ENCODE assay signal across 11 cellular contexts in the genomic region with DNA sequence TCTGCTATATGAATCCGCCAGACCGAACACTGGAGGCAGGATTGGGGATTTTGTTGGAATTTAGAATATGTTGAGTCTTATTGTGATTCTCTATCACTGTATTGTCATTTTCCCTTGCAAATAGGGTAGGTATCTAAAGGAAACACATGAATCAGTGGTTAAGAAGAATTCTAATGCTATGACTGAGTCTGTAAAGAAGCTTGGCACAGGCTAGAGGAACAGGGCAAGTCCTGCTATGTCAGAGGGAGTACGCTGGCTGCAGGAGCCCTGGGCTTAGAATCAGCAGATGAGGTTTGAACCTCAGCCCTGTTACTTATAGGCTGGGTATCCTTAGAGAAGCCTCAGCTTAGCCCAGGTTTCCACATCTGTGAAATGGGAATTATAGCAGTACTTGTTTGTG.
DNase-seq lines count a peak whose midpoint lies in the region; ATAC-seq, FAIRE-seq and TF ChIP-seq lines count a peak whose summit lies in the region.
"Had no signal": no experiment of that assay in that cellular context is flagged by ENCODE, and none has a peak within 500 bp of the region (broad histone marks: within the 10 kb centered on the region; RNA-seq: fewer than 3 reads in every experiment).

No MANE protein-coding gene starts in this region.

- peak; percentile 84 for FAIRE-seq in keratinocyte (lab: Jason Lieb, UNC)

- DNase-seq in AG04449 (ENCODE audit: low read depth, low spot score) = peak; percentile 92
- DNase-seq in astrocyte of the cerebellum (ENCODE audit: low read depth) = peak; percentile 81
- DNase-seq in keratinocyte (ENCODE audit: low read depth, low spot score) = peak; percentile 82
- DNase-seq in sigmoid colon = no peak
- no peak for DNase-seq in mesenteric fat pad (ENCODE audit: low spot score)
- DNase-seq in PC-9 = no peak
- no peak for DNase-seq in A673 (ENCODE audit: low spot score)
- DNase-seq: CD4-positive, alpha-beta T cell; NCI-H526 treated with DMSO at 0.1 percent for 48 hours; T-helper 17 cell had no signal

- intact Hi-C loops in sigmoid colon (cut with DNase I) = no loop called here
- intact Hi-C loops in PC-9 (cut with micrococcal nuclease; ENCODE audit: unreplicated experiment) = loop anchor here (10.0 kb wide), 1 partner anchor 619 kb away; no protein-coding TSS in a partner anchor
- intact Hi-C loops in A673 (cut with micrococcal nuclease; ENCODE audit: unreplicated experiment) = no loop called here

- H3K36me3 ChIP-seq in keratinocyte (ENCODE audit: control insufficient read depth in 2 of 2, extremely low read depth in 1 of 2, insufficient read depth in 2 of 2, low read length in 2 of 2) (no peaks in the 10 kb centered on the region), sigmoid colon (no peaks in the 10 kb centered on the region), PC-9 (ENCODE audit: low read depth) (no peaks in the 10 kb centered on the region), A673 (ENCODE audit: insufficient read depth, low read length, poor library complexity, severe bottlenecking) (no peaks in the 10 kb centered on the region)

- no peaks in the 10 kb centered on the region for H3K9me1 ChIP-seq in keratinocyte (ENCODE audit: control insufficient read depth, extremely low read depth, insufficient read depth, low read length)

- H3K9me2 ChIP-seq in PC-9 (ENCODE audit: insufficient read depth) = no peaks in the 10 kb centered on the region; the same call in 1 of the 2 replicates

- ATAC-seq in HG02763 (IDR thresholded peaks at IDR 0.05; ENCODE audit: unreplicated experiment) = peak; percentile 12
- ATAC-seq: T-helper 17 cell had no signal

- no peak overlapping the region for H3K4me3 ChIP-seq in AG04449 (ENCODE audit: low read depth, low read length)
- no peak overlapping the region for H3K4me3 ChIP-seq in astrocyte of the cerebellum (ENCODE audit: low read depth, low read length)
- H3K4me3 ChIP-seq in keratinocyte (ENCODE audit: control insufficient read depth in 2 of 3, extremely low read depth in 1 of 3, insufficient read depth in 2 of 3, low read depth in 1 of 3, low read length in 3 of 3) = no peak overlapping the region
- H3K4me3 ChIP-seq in sigmoid colon = no peak overlapping the region
- no peak overlapping the region for H3K4me3 ChIP-seq in PC-9
- no peak overlapping the region for H3K4me3 ChIP-seq in A673 (ENCODE audit: low read depth, low read length, poor library complexity, severe bottlenecking)

- no peaks in the 10 kb centered on the region; the same call in 1 of the 2 replicates for H3F3A ChIP-seq in PC-9 (ENCODE audit: insufficient read depth, low read depth)

- no peak for TF ChIP-seq CTCF in AG04449 (IDR thresholded peaks at IDR 0.05; ENCODE audit: insufficient read depth, low read length, missing control alignments)
- no peak for TF ChIP-seq CTCF in astrocyte of the cerebellum (IDR thresholded peaks at IDR 0.05; ENCODE audit: low read depth, low read length, missing control alignments)
- TF ChIP-seq CTCF in keratinocyte (optimal IDR thresholded peaks at IDR 0.05 in 1 of 3, IDR thresholded peaks at IDR 0.05 in 1 of 3, conservative IDR thresholded peaks at IDR 0.05 in 1 of 3; ENCODE audit: extremely low read depth in 1 of 3, insufficient read depth in 2 of 3, low read length in 3 of 3) = no peak
- no peak for TF ChIP-seq CTCF in sigmoid colon (IDR thresholded peaks at IDR 0.05)
- no peak for TF ChIP-seq CTCF in PC-9 (conservative IDR thresholded peaks at IDR 0.05)
- no peak for TF ChIP-seq CTCF in A673 (conservative IDR thresholded peaks at IDR 0.05; ENCODE audit: low read depth, low read length)

- H3K4me1 ChIP-seq in keratinocyte (ENCODE audit: control insufficient read depth, extremely low read depth, insufficient read depth, low read length) (peaks cover 43% of the 10 kb centered on the region), sigmoid colon (peaks cover 0 to 8% (median 0%) of the 10 kb centered on the region in 4 donors), PC-9 (replicated peaks; ENCODE audit: insufficient read depth) (no peaks in the 10 kb centered on the region), A673 (ENCODE audit: insufficient read depth, low read length, poor library complexity, severe bottlenecking) (no peaks in the 10 kb centered on the region)

- peak overlapping the region; percentile 81 for H3K9ac ChIP-seq in keratinocyte (ENCODE audit: control insufficient read depth, extremely low read depth, insufficient read depth, low read length)

- WGBS in sigmoid colon, 2 donors = 92 to 98% methylated on average over 3 of the region's 3 CpGs

- TF ChIP-seq EP300 in sigmoid colon (IDR thresholded peaks at IDR 0.05) = no peak

- BruUV-seq in PC-9 (replicated peaks; lab: Mats Ljungman, UMichigan) (no TSS peak), A673 (replicated peaks; lab: Mats Ljungman, UMichigan) (no TSS peak)

- H3K27ac ChIP-seq in keratinocyte (ENCODE audit: control insufficient read depth, insufficient read depth, low read length) (peak overlapping the region; percentile 98), sigmoid colon (no peak overlapping the region), PC-9 (no peak overlapping the region), A673 (ENCODE audit: low read depth, low read length, poor library complexity, severe bottlenecking) (no peak overlapping the region)

- POLR2A ChIA-PET in AG04449 (lab: Yijun Ruan, JAX) (interaction anchor here (1.1 to 1.2 kb wide), 2 partner anchors 20 to 199 kb away, joined by 3 to 4 read pairs; no protein-coding TSS in a partner anchor), PC-9 (lab: Charles Lee; ENCODE audit: unreplicated experiment) (no interaction called here), A673 (lab: Charles Lee; ENCODE audit: low non-redundant PET) (no interaction called here)

- H3K27me3 ChIP-seq in keratinocyte (ENCODE audit: control insufficient read depth, extremely low read depth, insufficient read depth, low read length) (no peaks in the 10 kb centered on the region), sigmoid colon (no peaks in the 10 kb centered on the region), PC-9 (ENCODE audit: insufficient read depth, low read depth) (no peaks in the 10 kb centered on the region), A673 (replicated peaks; ENCODE audit: insufficient read depth, low read depth, low read length, poor library complexity) (no peaks in the 10 kb centered on the region)

- H3K9me3 ChIP-seq in keratinocyte (ENCODE audit: control insufficient read depth, low read depth, low read length) (no peaks in the 10 kb centered on the region), sigmoid colon (no peaks in the 10 kb centered on the region), PC-9 (ENCODE audit: insufficient read depth, low read depth) (no peaks in the 10 kb centered on the region), A673 (ENCODE audit: low read depth, low read length, poor library complexity, severe bottlenecking) (no peaks in the 10 kb centered on the region)

- peak overlapping the region; percentile 90 for H3K4me2 ChIP-seq in keratinocyte (ENCODE audit: control insufficient read depth, extremely low read depth, insufficient read depth, low read depth, low read length)
- H3K4me2 ChIP-seq in PC-9 = no peak overlapping the region

- H3K79me2 ChIP-seq in keratinocyte (ENCODE audit: control insufficient read depth, insufficient read depth, low read length) = no peaks in the 10 kb centered on the region
- H3K79me2 ChIP-seq in PC-9 (ENCODE audit: low read depth) = no peaks in the 10 kb centered on the region

- in situ Hi-C loops in astrocyte of the cerebellum (cut with HindIII; ENCODE audit: low sequenced_read_pairs) = loop anchor here (5.0 kb wide), 1 partner anchor 72 kb away; no protein-coding TSS in a partner anchor

- H4K20me1 ChIP-seq in keratinocyte (ENCODE audit: control insufficient read depth, extremely low read depth, insufficient read depth, low read length) (no peaks in the 10 kb centered on the region), PC-9 (ENCODE audit: insufficient read depth) (no peaks in the 10 kb centered on the region)

- H2AFZ ChIP-seq in keratinocyte (ENCODE audit: control insufficient read depth, low read length) (no peak overlapping the region), PC-9 (no peak overlapping the region)

- no peak for TF ChIP-seq POLR2A in sigmoid colon (IDR thresholded peaks at IDR 0.05)

- dilution Hi-C loops in keratinocyte (cut with MboI; ENCODE audit: extremely low pct_ligation_motif_present, low sequenced_read_pairs) = no loop called here

- CTCF ChIA-PET in AG04449 (lab: Yijun Ruan, JAX) = interaction anchor here (1.1 to 1.7 kb wide), 3 partner anchors 17 to 619 kb away, joined by 3 to 5 read pairs (median 4); no protein-coding TSS in a partner anchor
- CTCF ChIA-PET in PC-9 (lab: Charles Lee) = no interaction called here
- CTCF ChIA-PET in A673 (lab: Charles Lee) = no interaction called here

Comparison
In these comparisons a context has a peak if more than half of its experiments do, and no peak if none do; other contexts are left out.
1. DNase-seq: peak in AG04449 (single experiment), astrocyte of the cerebellum (single experiment) and keratinocyte (single experiment); none in sigmoid colon (single experiment), mesenteric fat pad (single experiment), PC-9 (0 of 2) and A673 (single experiment).